Comparison of ENCODE assay signal across 24 cellular contexts in the genomic region with DNA sequence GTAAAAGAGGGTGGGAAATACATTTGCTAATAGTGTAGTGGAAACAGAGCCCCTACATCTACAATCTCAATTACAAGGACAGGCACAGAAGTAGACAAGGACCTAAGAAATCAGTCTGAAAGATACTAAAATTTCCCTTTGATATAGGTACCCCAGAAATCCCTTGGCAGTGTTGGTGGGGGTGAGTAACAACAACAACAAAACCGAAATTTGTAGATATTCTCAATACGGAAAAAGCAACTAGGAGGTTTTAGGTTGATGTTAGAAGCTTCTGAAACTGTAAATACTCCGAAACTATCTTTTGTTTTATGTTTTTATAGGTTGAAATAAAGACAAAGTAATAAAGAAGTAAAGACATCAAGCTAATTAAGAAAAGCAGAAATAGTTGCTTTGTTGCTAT.
"Had no signal": no experiment of that assay in that cellular context is flagged by ENCODE, and none has a peak within 500 bp of the region (broad histone marks: within the 10 kb centered on the region; RNA-seq: fewer than 3 reads in every experiment).

No MANE protein-coding gene starts in this region.

- FAIRE-seq: K562 had no signal

- H3K4me1 Mint-ChIP-seq: IgD-negative memory B cell had no signal

- H3K27ac Mint-ChIP-seq: IgD-negative memory B cell had no signal

- H3K4me3 ChIP-seq: K562 had no signal

- DNase-seq: Kasumi-1; MM.1S; NCI-H1092 treated with DMSO at 0.1 percent for 48 hours; NCI-H1436; NCI-H187; NCI-H2029; NCI-H2081 treated with DMSO at 0.1 percent for 48 hours; NCI-H2171; NCI-H226; NCI-H446; NCI-H510A; NCI-H524 treated with DMSO at 0.1 percent for 48 hours; NCI-H69; NCI-H774; NK-92 treated with Interleukin-12 subunit alpha and Interleukin-12 subunit beta, amount 100 ng/mL, for 24 hours; PC-3; SHP77; SK-N-SH; SW 1271 had no signal

- H3K4me3 Mint-ChIP-seq: IgD-negative memory B cell had no signal

- H3K27ac ChIP-seq: KMS-11, RWPE1 had no signal

- H3K9ac ChIP-seq: KMS-11, SK-N-SH had no signal

- H3K4me2 ChIP-seq: KMS-11, SK-N-SH had no signal

- H3K27me3 Mint-ChIP-seq: IgD-negative memory B cell had no signal

- ATAC-seq: K562, Panc1, PC-3 had no signal

- H3K9me3 ChIP-seq: SK-N-SH had no signal
